Comparison of ENCODE assay signal across 10 cellular contexts in the genomic region with DNA sequence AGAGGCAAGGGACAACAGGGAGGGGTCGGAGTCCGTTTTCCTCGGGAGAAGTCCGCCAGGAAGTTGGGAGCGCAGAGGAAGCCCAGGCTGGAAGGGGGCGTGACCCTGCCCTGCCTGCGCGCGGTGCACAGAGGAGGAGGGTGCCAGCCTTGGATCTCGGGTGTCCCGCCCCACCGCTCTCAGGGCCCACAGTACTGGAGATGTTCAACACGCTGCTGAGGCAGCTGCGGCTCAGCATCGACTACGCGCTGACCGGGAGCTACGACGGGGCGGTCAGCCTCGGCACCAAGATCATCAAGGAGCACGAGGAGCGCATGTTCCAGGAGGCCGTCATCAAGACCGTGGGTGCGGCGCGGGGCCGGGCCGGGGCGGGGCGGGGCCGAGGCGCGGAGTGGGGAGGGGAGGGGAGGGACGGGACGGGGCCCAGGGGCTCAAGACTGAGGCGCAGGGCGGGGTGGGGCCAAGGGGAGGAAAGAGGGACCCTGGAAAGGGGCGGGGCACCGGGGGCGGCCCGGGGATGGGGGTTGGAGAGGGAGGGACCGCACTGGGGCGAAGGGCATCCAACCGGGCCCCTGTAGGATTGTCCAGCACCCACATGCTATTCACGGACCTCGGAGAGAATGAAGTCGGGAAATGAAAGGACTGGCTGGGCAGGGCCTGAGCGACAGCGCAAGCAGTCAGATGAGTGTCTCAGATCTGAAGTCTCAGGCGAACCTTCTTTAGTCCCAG. TPM values are rescaled to one million over a fixed set of nuclear protein-coding genes. Genes with fewer than 3 reads are reported as not detected.
DNase-seq lines count a peak whose midpoint lies in the region; ATAC-seq, FAIRE-seq and TF ChIP-seq lines count a peak whose summit lies in the region.
"Had no signal": no experiment of that assay in that cellular context is flagged by ENCODE, and none has a peak within 500 bp of the region (broad histone marks: within the 10 kb centered on the region; RNA-seq: fewer than 3 reads in every experiment).

No MANE protein-coding gene starts in this region.

- H3K4me2 ChIP-seq in mesenchymal stem cell (ENCODE audit: low read length, poor library complexity, severe bottlenecking): no peak overlapping the region
- H3K4me2 ChIP-seq: A549 had no signal

- peaks cover 26% of the 10 kb centered on the region for H3K4me1 Mint-ChIP-seq in dendritic cell treated with granulocyte-macrophage colony-stimulating factor and Interleukin-4, amounts not matched to agents 40 ng/mL and 50 ng/mL, for 4 days (ENCODE audit: low read depth)

- no peak overlapping the region for H3K23ac ChIP-seq in mesenchymal stem cell (ENCODE audit: low read length in 2 of 2)

- no peak overlapping the region for H2BK5ac ChIP-seq in mesenchymal stem cell (ENCODE audit: low read depth, low read length, poor library complexity, severe bottlenecking)

- TF ChIP-seq CTCF in transverse colon (IDR thresholded peaks at IDR 0.05): no peak
- no peak for TF ChIP-seq CTCF in D721Med (IDR thresholded peaks at IDR 0.05; ENCODE audit: insufficient read depth, missing control alignments)

- TF ChIP-seq POLR2A in transverse colon (IDR thresholded peaks at IDR 0.05): no peak

- H3K36me3 Mint-ChIP-seq in dendritic cell treated with granulocyte-macrophage colony-stimulating factor and Interleukin-4, amounts not matched to agents 40 ng/mL and 50 ng/mL, for 4 days (ENCODE audit: low read depth): no peaks in the 10 kb centered on the region

- H3K79me1 ChIP-seq in mesenchymal stem cell (replicated peaks; ENCODE audit: low read length, poor library complexity, severe bottlenecking): no peaks in the 10 kb centered on the region

- H2BK12ac ChIP-seq in mesenchymal stem cell (ENCODE audit: low read length in 2 of 2): no peak overlapping the region

- H2AK5ac ChIP-seq in mesenchymal stem cell (ENCODE audit: low read length, severe bottlenecking): no peak overlapping the region

- H2BK15ac ChIP-seq in mesenchymal stem cell (ENCODE audit: low read depth, poor library complexity, severe bottlenecking): no peak overlapping the region

- peak overlapping the region; percentile 36 for H3K9ac ChIP-seq in mesenchymal stem cell (ENCODE audit: low read length)

- no peak overlapping the region for H4K91ac ChIP-seq in mesenchymal stem cell (ENCODE audit: low read length)

- peak overlapping the region in 1 of 2 experiments; percentile 51 for H3K4me3 ChIP-seq in mesenchymal stem cell (ENCODE audit: insufficient read depth in 1 of 2, low read depth in 1 of 2, low read length in 2 of 2)
- peak overlapping the region in 2 of 4 donors; percentile 28 to 36 for H3K4me3 ChIP-seq in transverse colon
- H3K4me3 ChIP-seq: A549 had no signal

- H2BK120ac ChIP-seq in mesenchymal stem cell (ENCODE audit: low read depth, low read length): no peak overlapping the region

- H3K27ac ChIP-seq in mesenchymal stem cell (ENCODE audit: low read length, poor library complexity, severe bottlenecking): no peak overlapping the region
- no peak overlapping the region for H3K27ac ChIP-seq in transverse colon
- H3K27ac ChIP-seq: A549 had no signal

- H3K4ac ChIP-seq in mesenchymal stem cell (ENCODE audit: low read depth in 1 of 2, low read length in 2 of 2): no peak overlapping the region

- peak overlapping the region in 1 of 2 experiments; percentile 35 for H3K14ac ChIP-seq in mesenchymal stem cell (ENCODE audit: low read length in 2 of 2)

- TF ChIP-seq EP300 in transverse colon (IDR thresholded peaks at IDR 0.05; ENCODE audit: low read depth): no peak

- H3K4me1 ChIP-seq in mesenchymal stem cell (ENCODE audit: control insufficient read depth, insufficient read depth, low read depth, low read length) (peaks cover 3% of the 10 kb centered on the region), transverse colon (peaks cover 0 to 13% (median 11%) of the 10 kb centered on the region in 4 donors)

- ATAC-seq in HG02981 (IDR thresholded peaks at IDR 0.05; ENCODE audit: unreplicated experiment) (no peak), HG03432 (IDR thresholded peaks at IDR 0.05; ENCODE audit: unreplicated experiment) (no peak)
- ATAC-seq: A549 had no signal

- peak overlapping the region in 1 of 2 experiments; percentile 63 for H3K18ac ChIP-seq in mesenchymal stem cell (ENCODE audit: low read depth in 1 of 2, low read length in 2 of 2)

- intact Hi-C loops in dendritic cell treated with granulocyte-macrophage colony-stimulating factor and Interleukin-4, amounts not matched to agents 40 ng/mL and 50 ng/mL, for 4 days (cut with micrococcal nuclease): loop anchor here (10.0 kb wide), 1 partner anchor 63 kb away; no protein-coding TSS in a partner anchor
- intact Hi-C loops in transverse colon (cut with DNase I; ENCODE audit: low total_unique reads): no loop called here

- no peak overlapping the region for H3K27ac Mint-ChIP-seq in dendritic cell treated with granulocyte-macrophage colony-stimulating factor and Interleukin-4, amounts not matched to agents 40 ng/mL and 50 ng/mL, for 4 days

- H4K8ac ChIP-seq in mesenchymal stem cell (ENCODE audit: low read length): no peak overlapping the region

- peak overlapping the region; percentile 65 for H3K4me3 Mint-ChIP-seq in dendritic cell treated with granulocyte-macrophage colony-stimulating factor and Interleukin-4, amounts not matched to agents 40 ng/mL and 50 ng/mL, for 4 days

- no peaks in the 10 kb centered on the region for H3K9me3 ChIP-seq in mesenchymal stem cell (ENCODE audit: control insufficient read depth, low read length)
- H3K9me3 ChIP-seq in transverse colon: no peaks in the 10 kb centered on the region
- H3K9me3 ChIP-seq: A549 had no signal

- no peak for FAIRE-seq in D721Med (lab: Jason Lieb, UNC)
- FAIRE-seq: A549, GM19239 had no signal

- H3K27me3 Mint-ChIP-seq in dendritic cell treated with granulocyte-macrophage colony-stimulating factor and Interleukin-4, amounts not matched to agents 40 ng/mL and 50 ng/mL, for 4 days: peaks cover 70% of the 10 kb centered on the region

- DNase-seq in activated CD4-positive, alpha-beta T cell treated with anti-CD3 and anti-CD28 coated beads for 48 hours: peak; percentile 17
- DNase-seq in activated CD4-positive, alpha-beta T cell treated with anti-CD3 and anti-CD28 coated beads for 1 hour: no peak
- DNase-seq in mesenchymal stem cell: peak; percentile 21
- peak; percentile 65 for DNase-seq in transverse colon
- DNase-seq in D721Med (ENCODE audit: insufficient read length, low spot score): no peak

- WGBS in mesenchymal stem cell: 12% methylated on average over 49 of the region's 53 CpGs
- 25% methylated on average over 38 of the region's 53 CpGs; no CpG with 5 or more reads in 1 of the 2 donors for WGBS in transverse colon (ENCODE audit: low coverage in 1 of 2), 2 donors

- peaks cover 0 to 48% of the 10 kb centered on the region in 2 experiments for H3K27me3 ChIP-seq in mesenchymal stem cell (ENCODE audit: control insufficient read depth in 1 of 2, insufficient read depth in 1 of 2, low read length in 2 of 2)
- peaks cover 16% of the 10 kb centered on the region for H3K27me3 ChIP-seq in transverse colon

- H3K36me3 ChIP-seq in mesenchymal stem cell (ENCODE audit: control insufficient read depth in 1 of 2, insufficient read depth in 2 of 2, low read depth in 1 of 2, low read length in 2 of 2) (peaks cover 0 to 14% of the 10 kb centered on the region in 2 experiments), transverse colon (no peaks in the 10 kb centered on the region)

- peak overlapping the region; percentile 67 for H2AFZ ChIP-seq in mesenchymal stem cell (ENCODE audit: low read depth, low read length)

- in situ Hi-C loops in transverse colon (cut with MboI; ENCODE audit: low pct_ligation_motif_present in 1 of 4, low pct_unique_long_range_greater_than_20kb in 1 of 4, low sequenced_read_pairs in 3 of 4): loop anchor here (5.0 to 25.0 kb wide), 3 partner anchors 147 to 719 kb away; no protein-coding TSS in a partner anchor

- H3K9me3 Mint-ChIP-seq in dendritic cell treated with granulocyte-macrophage colony-stimulating factor and Interleukin-4, amounts not matched to agents 40 ng/mL and 50 ng/mL, for 4 days: no peaks in the 10 kb centered on the region

RNA-seq across cellular contexts. Expression of a gene that starts 36.6 kb away (rescaled TPM):
- polyA plus RNA-seq in mesenchymal stem cell (2013, experiment 1 of 2): not detected
- not detected for polyA plus RNA-seq in mesenchymal stem cell (2013, experiment 2 of 2)
- 1 to 10 TPM in 2 of 4 donors, not detected in 2; 7.9 to 9.0 TPM for total RNA-seq in transverse colon
- polyA plus RNA-seq: A549 had no signal

Comparison
In these comparisons a context has a peak if more than half of its experiments do, and no peak if none do; other contexts are left out.
1. DNase-seq: peak in activated CD4-positive, alpha-beta T cell treated with anti-CD3 and anti-CD28 coated beads for 48 hours (single experiment), mesenchymal stem cell (single experiment) and transverse colon (single experiment); none in activated CD4-positive, alpha-beta T cell treated with anti-CD3 and anti-CD28 coated beads for 1 hour (single experiment) and D721Med (single experiment).